ENCODE assay signal across 11 cellular contexts in genomic region chrX:46967547-46967946, GRCh38. TPM values are rescaled to one million over a fixed set of nuclear protein-coding genes. Genes with fewer than 3 reads are reported as not detected.
A peak's percentile ranks its signal among the peaks of the same experiment; 100 is the strongest.
DNase-seq lines count a peak whose midpoint lies in the region; ATAC-seq and TF ChIP-seq lines count a peak whose summit lies in the region.
"Had no signal": no experiment of that assay in that cellular context is flagged by ENCODE, and none has a peak within 500 bp of the region (broad histone marks: within the 10 kb centered on the region; RNA-seq: fewer than 3 reads in every experiment).

No MANE protein-coding gene starts in this region.

- no peaks in the 10 kb centered on the region for H3K27me3 Mint-ChIP-seq in naive B cell
- H3K27me3 Mint-ChIP-seq: activated naive CD4-positive, alpha-beta T cell treated with anti-CD3 and anti-CD28 coated beads, Interleukin-2, amount 50 U/mL, for 24 hours had no signal

- H3K9me3 Mint-ChIP-seq in naive B cell = no peaks in the 10 kb centered on the region
- H3K9me3 Mint-ChIP-seq: activated naive CD4-positive, alpha-beta T cell treated with anti-CD3 and anti-CD28 coated beads, Interleukin-2, amount 50 U/mL, for 24 hours had no signal

- in situ Hi-C loops in brain microvascular endothelial cell (cut with HindIII; ENCODE audit: low pct_ligation_motif_present, low sequenced_read_pairs) = no loop called here

- peaks cover 38 to 73% (median 57%) of the 10 kb centered on the region in 3 donors for H3K4me1 Mint-ChIP-seq in naive B cell
- H3K4me1 Mint-ChIP-seq: activated naive CD4-positive, alpha-beta T cell treated with anti-CD3 and anti-CD28 coated beads, Interleukin-2, amount 50 U/mL, for 24 hours had no signal

- H3K4me3 Mint-ChIP-seq in naive B cell = peak overlapping the region in 5 of 8 donors; percentile 26 to 60 (median 52)
- H3K4me3 Mint-ChIP-seq: activated naive CD4-positive, alpha-beta T cell treated with anti-CD3 and anti-CD28 coated beads, Interleukin-2, amount 50 U/mL, for 24 hours had no signal

- no peaks in the 10 kb centered on the region for H3K36me3 ChIP-seq in brain microvascular endothelial cell (replicated peaks)
- H3K36me3 ChIP-seq: transverse colon had no signal

- no peak overlapping the region for H3K4me3 ChIP-seq in brain microvascular endothelial cell (ENCODE audit: low read depth, low read length)
- H3K4me3 ChIP-seq: transverse colon had no signal

- H3K27me3 ChIP-seq in brain microvascular endothelial cell (replicated peaks) = no peaks in the 10 kb centered on the region
- H3K27me3 ChIP-seq: transverse colon had no signal

- no peaks in the 10 kb centered on the region for H3K36me3 Mint-ChIP-seq in naive B cell
- H3K36me3 Mint-ChIP-seq: activated naive CD4-positive, alpha-beta T cell treated with anti-CD3 and anti-CD28 coated beads, Interleukin-2, amount 50 U/mL, for 24 hours had no signal

- H3K27ac ChIP-seq in brain microvascular endothelial cell = no peak overlapping the region
- H3K27ac ChIP-seq: transverse colon had no signal

- peak; percentile 17 to 36 for DNase-seq in activated CD4-positive, alpha-beta T cell treated with anti-CD3 and anti-CD28 coated beads, Interleukin-2, amount 50 U/mL, for 48 hours
- no peak for DNase-seq in activated CD4-positive, alpha-beta T cell treated with anti-CD3 and anti-CD28 coated beads for 1 hour
- no peak for DNase-seq in naive B cell
- no peak for DNase-seq in NCI-H446 (lab: John Stamatoyannopoulos, UW)
- no peak for DNase-seq in brain microvascular endothelial cell
- DNase-seq in NCI-H2107 (lab: John Stamatoyannopoulos, UW) = no peak
- DNase-seq: NCI-H774, transverse colon had no signal

- peak; percentile 81 for ATAC-seq in GM21447 (IDR thresholded peaks at IDR 0.05; ENCODE audit: unreplicated experiment)
- peak; percentile 67 for ATAC-seq in HG03432 (IDR thresholded peaks at IDR 0.05; ENCODE audit: unreplicated experiment)
- peak; percentile 58 to 76 for ATAC-seq in naive B cell (ENCODE audit: low read depth in 2 of 2)

- TF ChIP-seq CTCF in brain microvascular endothelial cell (IDR thresholded peaks at IDR 0.05; ENCODE audit: low read depth, low read length, missing control alignments) = no peak

- H3K27ac Mint-ChIP-seq in naive B cell = peak overlapping the region in 5 of 6 donors; percentile 16 to 82 (median 43)
- H3K27ac Mint-ChIP-seq: activated naive CD4-positive, alpha-beta T cell treated with anti-CD3 and anti-CD28 coated beads, Interleukin-2, amount 50 U/mL, for 24 hours had no signal

RNA-seq across cellular contexts. Expression of gene JADE3, which starts 55.3 kb away (rescaled TPM):
- polyA plus RNA-seq in naive B cell (ENCODE audit: low read depth in 6 of 6) = 1 to 10 TPM in 4 of 6 donors, under 1 TPM in 1, not detected in 1; 0.71 to 3.9 (median 3.4) TPM

Comparison
In these comparisons a context has a peak if more than half of its experiments do, and no peak if none do; other contexts are left out.
1. DNase-seq: peak in activated CD4-positive, alpha-beta T cell treated with anti-CD3 and anti-CD28 coated beads, Interleukin-2, amount 50 U/mL, for 48 hours (2 of 2); none in activated CD4-positive, alpha-beta T cell treated with anti-CD3 and anti-CD28 coated beads for 1 hour (single experiment), naive B cell (single experiment), NCI-H446 (0 of 2), brain microvascular endothelial cell (single experiment) and NCI-H2107 (single experiment).
2. Peak in every context shown above with its lines, with median percentiles within 50 percentile points of each other: ATAC-seq.